14 cellular contexts compared by ENCODE assay signal in the genomic region with DNA sequence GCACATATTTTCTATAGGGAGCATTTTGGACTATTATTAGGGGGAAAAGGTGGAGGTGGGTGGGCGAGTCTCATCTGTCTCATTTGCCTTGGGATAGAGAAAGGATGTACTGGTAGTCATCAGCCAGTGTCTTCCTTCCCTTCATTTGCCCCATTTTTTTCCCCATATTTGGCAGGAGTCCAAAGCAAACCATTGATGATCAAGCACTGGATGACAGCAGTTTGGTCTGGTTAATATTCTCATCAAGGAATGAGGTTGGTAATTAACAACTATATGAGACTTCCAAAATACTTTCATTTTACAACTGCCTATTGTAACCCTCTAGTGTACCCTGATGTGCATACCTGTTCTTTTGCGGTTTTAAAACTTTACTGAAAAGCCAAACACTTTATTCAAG.
"Had no signal": no experiment of that assay in that cellular context is flagged by ENCODE, and none has a peak within 500 bp of the region (broad histone marks: within the 10 kb centered on the region; RNA-seq: fewer than 3 reads in every experiment).

No MANE protein-coding gene starts in this region.

- H3K79me2 ChIP-seq: hepatocyte had no signal

- H3K9me3 Mint-ChIP-seq: type B pancreatic cell had no signal

- H3K27ac Mint-ChIP-seq: activated naive CD4-positive, alpha-beta T cell treated with anti-CD3 and anti-CD28 coated beads for 36 hours; naive thymus-derived CD4-positive, alpha-beta T cell; stimulated activated naive B cell treated with anti-CD40 and anti-IgM and Interleukin-4, amounts not matched to agents 10 μg/mL and 1 μg/mL and 100 μg/mL, for 72 hours; T-cell; type B pancreatic cell had no signal

- H3K36me3 ChIP-seq: prostate gland, right lobe of liver had no signal

- H3K27me3 Mint-ChIP-seq: stimulated activated naive B cell treated with anti-CD40 and anti-IgM and Interleukin-4, amounts not matched to agents 10 μg/mL and 1 μg/mL and 100 μg/mL, for 72 hours; type B pancreatic cell had no signal

- DNase-seq: activated CD4-positive, alpha-beta T cell treated with anti-CD3 and anti-CD28 coated beads for 48 hours; activated naive CD4-positive, alpha-beta T cell treated with anti-CD3 and anti-CD28 coated beads for 36 hours; effector CD4-positive, alpha-beta T cell; naive thymus-derived CD4-positive, alpha-beta T cell; nucleus accumbens; right lobe of liver; stimulated activated naive B cell treated with anti-CD40 and anti-IgM and Interleukin-4, amounts not matched to agents 10 μg/mL and 1 μg/mL and 100 μg/mL, for 72 hours; T-cell had no signal

- ATAC-seq: naive thymus-derived CD4-positive, alpha-beta T cell; right lobe of liver; stimulated activated naive B cell treated with anti-CD40 and anti-IgM and Interleukin-4, amounts not matched to agents 10 μg/mL and 1 μg/mL and 100 μg/mL, for 72 hours; T-cell had no signal

- H3K4me1 ChIP-seq: prostate gland, right lobe of liver had no signal

- H3K9me3 ChIP-seq: prostate gland, right lobe of liver had no signal

- H3K4me3 Mint-ChIP-seq: activated naive CD4-positive, alpha-beta T cell treated with anti-CD3 and anti-CD28 coated beads for 36 hours; naive thymus-derived CD4-positive, alpha-beta T cell; stimulated activated naive B cell treated with anti-CD40 and anti-IgM and Interleukin-4, amounts not matched to agents 10 μg/mL and 1 μg/mL and 100 μg/mL, for 72 hours; T-cell; type B pancreatic cell; WTC11 had no signal

- H3K27ac ChIP-seq: epithelial cell of prostate, hepatocyte, prostate gland, right lobe of liver had no signal

- H3K36me3 Mint-ChIP-seq: T-cell, type B pancreatic cell had no signal

- H3K4me1 Mint-ChIP-seq: naive thymus-derived CD4-positive, alpha-beta T cell; stimulated activated naive B cell treated with anti-CD40 and anti-IgM and Interleukin-4, amounts not matched to agents 10 μg/mL and 1 μg/mL and 100 μg/mL, for 72 hours; T-cell had no signal

- H3K27me3 ChIP-seq: hepatocyte, right lobe of liver had no signal

- H2AFZ ChIP-seq: hepatocyte had no signal

- H3K4me3 ChIP-seq: coronary artery, hepatocyte, prostate gland, right lobe of liver had no signal
